8 cellular contexts compared by ENCODE assay signal in the genomic region with DNA sequence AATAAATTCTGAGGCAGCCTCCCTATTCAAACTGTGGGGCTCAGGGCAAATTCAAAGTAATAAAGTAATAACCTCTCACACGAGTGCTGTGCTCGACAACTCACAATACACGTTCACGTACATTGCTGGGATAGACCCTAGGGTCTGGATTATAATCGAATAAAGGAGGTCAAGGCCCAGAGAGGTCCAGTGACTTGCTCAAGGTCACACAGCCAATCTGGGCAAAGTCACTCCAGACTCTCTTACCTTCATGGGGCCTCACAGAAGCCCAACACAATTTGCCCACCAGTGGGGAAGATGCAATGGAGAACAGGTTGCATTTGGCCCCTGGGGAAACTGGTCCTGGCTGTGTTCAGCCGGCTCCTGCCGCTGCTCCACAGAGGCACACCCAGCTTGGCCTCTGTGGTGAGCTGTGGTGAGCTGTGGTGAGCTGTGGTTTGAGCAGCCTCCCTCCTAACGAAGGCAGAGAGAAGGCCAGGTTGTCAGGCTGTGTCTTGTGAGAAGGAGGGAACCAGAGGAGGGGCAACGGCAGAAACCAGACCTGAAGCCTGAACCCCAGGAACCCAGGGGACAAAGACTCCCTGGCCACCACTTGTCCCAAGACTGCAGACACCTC. TPM values are rescaled to one million over a fixed set of nuclear protein-coding genes. Genes with fewer than 3 reads are reported as not detected.
A peak's percentile ranks its signal among the peaks of the same experiment; 100 is the strongest.
DNase-seq lines count a peak whose midpoint lies in the region; ATAC-seq, FAIRE-seq and TF ChIP-seq lines count a peak whose summit lies in the region.

No MANE protein-coding gene starts in this region.

- peak overlapping the region; percentile 82 for H2AFZ ChIP-seq in IMR-90 (replicated peaks; ENCODE audit: low read length, poor library complexity)

- H2BK15ac ChIP-seq in IMR-90 (ENCODE audit: low read depth, low read length), result peak overlapping the region; percentile 69

- H3K56ac ChIP-seq in IMR-90 (ENCODE audit: extremely low read depth, insufficient read depth, low read length), result peak overlapping the region; percentile 42; the same call in 1 of the 2 replicates

- H2AK9ac ChIP-seq in IMR-90 (replicated peaks; ENCODE audit: low read depth, low read length, poor library complexity), result peak overlapping the region; percentile 80

- H3K27ac ChIP-seq in IMR-90 (ENCODE audit: insufficient read depth, low read length), result peak overlapping the region; percentile 34
- H3K27ac ChIP-seq in right cardiac atrium (ENCODE audit: low read length), result no peak overlapping the region

- no peak overlapping the region for H3K4me3 ChIP-seq in IMR-90 (ENCODE audit: insufficient read depth, low read depth, low read length)
- H3K4me3 ChIP-seq in right cardiac atrium (ENCODE audit: low read length), result no peak overlapping the region

- peak overlapping the region; percentile 93 for H2BK5ac ChIP-seq in IMR-90 (ENCODE audit: low read depth, low read length, poor library complexity, severe bottlenecking)

- peak overlapping the region; percentile 67 for H4K91ac ChIP-seq in IMR-90 (ENCODE audit: insufficient read depth, low read depth, low read length)

- H3K27me3 Mint-ChIP-seq in immature natural killer cell (ENCODE audit: low read depth in 3 of 3) (peaks cover 29 to 30% (median 30%) of the 10 kb centered on the region in 3 donors), progenitor cell of endocrine pancreas (peaks cover 10% of the 10 kb centered on the region)

- H3K36me3 ChIP-seq in IMR-90 (ENCODE audit: control insufficient read depth, insufficient read depth, low read length), result no peaks in the 10 kb centered on the region

- peak overlapping the region; percentile 94 for H2BK120ac ChIP-seq in IMR-90 (ENCODE audit: low read depth, low read length)

- peaks cover 38% of the 10 kb centered on the region for H3K4me1 ChIP-seq in IMR-90 (ENCODE audit: control insufficient read depth, insufficient read depth, low read length)
- H3K4me1 ChIP-seq in right cardiac atrium (ENCODE audit: control insufficient read depth, insufficient read depth, low read length), result peaks cover 7% of the 10 kb centered on the region

- no peak overlapping the region for H3K4me2 ChIP-seq in IMR-90 (ENCODE audit: low read depth, low read length)

- POLR2A ChIA-PET in IMR-90 (lab: Charles Lee; ENCODE audit: unreplicated experiment), result interaction anchor here (0.6 kb wide), 2 partner anchors 11 to 15 kb away, joined by 3 read pairs; no protein-coding TSS in a partner anchor

- peak overlapping the region; percentile 95 for H4K5ac ChIP-seq in IMR-90 (ENCODE audit: low read depth, low read length)

- H3K4me3 Mint-ChIP-seq in immature natural killer cell (peak overlapping the region; percentile 66 to 90 (median 72)), progenitor cell of endocrine pancreas (ENCODE audit: low read depth) (no peak overlapping the region)

- dilution Hi-C loops in IMR-90 (cut with HindIII; ENCODE audit: low sequenced_read_pairs, unreplicated experiment), result no loop called here

- H3K9me1 ChIP-seq in IMR-90 (ENCODE audit: insufficient read depth, low read length), result peaks cover 42% of the 10 kb centered on the region

- in situ Hi-C loops in IMR-90 (cut with MboI; ENCODE audit: low sequenced_read_pairs), result no loop called here

- TF ChIP-seq CTCF in IMR-90 (conservative IDR thresholded peaks at IDR 0.05; ENCODE audit: low read depth, low read length) (no peak), progenitor cell of endocrine pancreas (IDR thresholded peaks at IDR 0.05; ENCODE audit: unreplicated experiment) (no peak)

- H3K27me3 ChIP-seq in IMR-90 (ENCODE audit: control insufficient read depth, insufficient read depth, low read length) (no peaks in the 10 kb centered on the region), right cardiac atrium (ENCODE audit: control insufficient read depth, insufficient read depth) (no peaks in the 10 kb centered on the region)

- peak overlapping the region; percentile 93; the same call in 1 of the 2 replicates for H3K23ac ChIP-seq in IMR-90 (ENCODE audit: low read depth, low read length)

- FAIRE-seq in urothelium cell line (lab: Jason Lieb, UNC), result no peak

- no peaks in the 10 kb centered on the region for H3K9me3 Mint-ChIP-seq in immature natural killer cell
- no peaks in the 10 kb centered on the region for H3K9me3 Mint-ChIP-seq in progenitor cell of endocrine pancreas (ENCODE audit: low read depth)

- H4K8ac ChIP-seq in IMR-90 (ENCODE audit: low read depth in 2 of 2, low read length in 2 of 2), result peak overlapping the region; percentile 28 to 86

- H3K14ac ChIP-seq in IMR-90 (replicated peaks; ENCODE audit: low read depth, low read length), result peak overlapping the region; percentile 91

- WGBS in IMR-90 (ENCODE audit: extremely low coverage in 2 of 2, insufficient read length in 1 of 2), 2 experiments, result 100% methylated on average over 3 of the region's 9 CpGs; no CpG with 5 or more reads in 1 of the 2 experiments
- WGBS in right cardiac atrium, result 89% methylated on average over 9 of the region's 9 CpGs

- TF ChIP-seq POLR2A in IMR-90 (IDR thresholded peaks at IDR 0.05; ENCODE audit: low read depth, low read length), result no peak

- CTCF ChIA-PET in IMR-90 (lab: Yijun Ruan, JAX), result interaction anchor here (0.6 to 1.7 kb wide), 2 partner anchors 13 to 54 kb away, joined by 3 to 4 read pairs; no protein-coding TSS in a partner anchor

- H3K79me1 ChIP-seq in IMR-90 (ENCODE audit: low read depth in 1 of 2, low read length in 2 of 2), result peaks cover 0 to 35% of the 10 kb centered on the region in 2 experiments; a peak in 3 of 4 replicates

- H3K18ac ChIP-seq in IMR-90 (ENCODE audit: low read depth, low read length), result peak overlapping the region; percentile 26

- no TSS peak for BruUV-seq in IMR-90 (replicated peaks; lab: Mats Ljungman, UMichigan)

- H3K9me3 ChIP-seq in IMR-90 (ENCODE audit: control insufficient read depth, insufficient read depth, low read length), result no peaks in the 10 kb centered on the region
- H3K9me3 ChIP-seq in right cardiac atrium (ENCODE audit: control insufficient read depth, low read length), result no peaks in the 10 kb centered on the region

- H2BK20ac ChIP-seq in IMR-90 (ENCODE audit: low read depth, low read length), result peak overlapping the region; percentile 92

- ATAC-seq in GM18861 (IDR thresholded peaks at IDR 0.05; ENCODE audit: unreplicated experiment), result peak; percentile 25
- no peak for ATAC-seq in IMR-90 (ENCODE audit: low read depth)
- no peak for ATAC-seq in right cardiac atrium
- no peak for ATAC-seq in GM19395 (IDR thresholded peaks at IDR 0.05; ENCODE audit: unreplicated experiment)

- H2AK5ac ChIP-seq in IMR-90 (ENCODE audit: low read depth, low read length), result peak overlapping the region; percentile 97

- intact Hi-C loops in IMR-90 (cut with micrococcal nuclease) (no loop called here), right cardiac atrium (cut with DNase I) (no loop called here)

- no peaks in the 10 kb centered on the region for H4K20me1 ChIP-seq in IMR-90 (ENCODE audit: insufficient read depth, low read length)

- H3K4ac ChIP-seq in IMR-90 (ENCODE audit: low read depth, low read length), result peak overlapping the region; percentile 92

- no peak for TF ChIP-seq RAD21 in IMR-90 (IDR thresholded peaks at IDR 0.05; ENCODE audit: low read length)

- no peak overlapping the region for H3K9ac ChIP-seq in IMR-90 (ENCODE audit: low read depth, low read length)

- H3K27ac Mint-ChIP-seq in immature natural killer cell (peak overlapping the region; percentile 85 to 97 (median 92)), progenitor cell of endocrine pancreas (no peak overlapping the region)

- DNase-seq in IMR-90, result peak; percentile 36
- DNase-seq in activated CD8-positive, alpha-beta memory T cell treated with anti-CD3 and anti-CD28 coated beads for 24 hours, result peak; percentile 83
- peak; percentile 87 to 90 (median 89) for DNase-seq in immature natural killer cell
- peak; percentile 62 for DNase-seq in urothelium cell line (ENCODE audit: low spot score)
- DNase-seq in progenitor cell of endocrine pancreas (ENCODE audit: low spot score, unreplicated experiment), result no peak
- DNase-seq in right cardiac atrium, result no peak

- peaks cover 73 to 83% of the 10 kb centered on the region in 2 donors for H3K4me1 Mint-ChIP-seq in immature natural killer cell
- peaks cover 2% of the 10 kb centered on the region for H3K4me1 Mint-ChIP-seq in progenitor cell of endocrine pancreas (ENCODE audit: low read depth)

- H3K36me3 Mint-ChIP-seq in immature natural killer cell (no peaks in the 10 kb centered on the region), progenitor cell of endocrine pancreas (ENCODE audit: insufficient read depth) (no peaks in the 10 kb centered on the region)

TF ChIP-seq in IMR-90, 13 proteins besides CTCF, POLR2A, EP300 and RAD21 (continues in another document):
- TF ChIP-seq MAZ (IDR thresholded peaks at IDR 0.05; ENCODE audit: borderline replicate concordance, low read depth, low read length), result no peak
- TF ChIP-seq FOS (IDR thresholded peaks at IDR 0.05; ENCODE audit: low read depth, low read length), result no peak
- TF ChIP-seq, protein P1, sequence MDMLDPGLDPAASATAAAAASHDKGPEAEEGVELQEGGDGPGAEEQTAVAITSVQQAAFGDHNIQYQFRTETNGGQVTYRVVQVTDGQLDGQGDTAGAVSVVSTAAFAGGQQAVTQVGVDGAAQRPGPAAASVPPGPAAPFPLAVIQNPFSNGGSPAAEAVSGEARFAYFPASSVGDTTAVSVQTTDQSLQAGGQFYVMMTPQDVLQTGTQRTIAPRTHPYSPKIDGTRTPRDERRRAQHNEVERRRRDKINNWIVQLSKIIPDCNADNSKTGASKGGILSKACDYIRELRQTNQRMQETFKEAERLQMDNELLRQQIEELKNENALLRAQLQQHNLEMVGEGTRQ (IDR thresholded peaks at IDR 0.05; ENCODE audit: low read depth, low read length), result no peak
- TF ChIP-seq CEBPB (IDR thresholded peaks at IDR 0.05; ENCODE audit: low read depth, low read length), result no peak
- TF ChIP-seq RCOR1 (IDR thresholded peaks at IDR 0.05; ENCODE audit: insufficient replicate concordance, low read length), result no peak
- no peak for TF ChIP-seq NFE2L2 (IDR thresholded peaks at IDR 0.05; ENCODE audit: low read depth, low read length)

RNA-seq across cellular contexts. Expression of a gene that starts 35.1 kb away (rescaled TPM):
- total RNA-seq in IMR-90 (2012; rRNA removed), result 7.2 and 8.1 TPM in 2 replicates
- polyA plus RNA-seq in IMR-90 (2012; rRNA removed), result 17.6 and 18.7 TPM in 2 replicates
- polyA plus RNA-seq in IMR-90 (2012; cell fraction: cytosol; rRNA removed), result 12.3 and 18.8 TPM in 2 replicates
- 22.8 and 32.1 TPM in 2 replicates for polyA plus RNA-seq in IMR-90 (2012; cell fraction: nucleus; rRNA removed; ENCODE audit: low replicate concordance)
- polyA plus RNA-seq in immature natural killer cell, result 10 to 100 TPM in 1 of 3 donors, 1 to 10 TPM in 2; 6.3 to 26.4 (median 6.6) TPM
- 4.5 and 5.6 TPM in 2 replicates for total RNA-seq in progenitor cell of endocrine pancreas
- 1 to 10 TPM in 3 of 4 donors, under 1 TPM in 1; 0.50 to 1.6 (median 1.4) TPM for total RNA-seq in right cardiac atrium
- polyA plus RNA-seq in right cardiac atrium, result 0.86 TPM

RNA-seq across cellular contexts. Expression of a gene that starts 58.7 kb away (rescaled TPM):
- 2.0 and 2.2 TPM in 2 replicates for total RNA-seq in IMR-90 (2012; rRNA removed)
- polyA plus RNA-seq in IMR-90 (2012; rRNA removed), result 4.2 and 4.6 TPM in 2 replicates
- polyA plus RNA-seq in IMR-90 (2012; cell fraction: cytosol; rRNA removed), result 4.5 and 5.0 TPM in 2 replicates
- 4.4 and 7.7 TPM in 2 replicates for polyA plus RNA-seq in IMR-90 (2012; cell fraction: nucleus; rRNA removed; ENCODE audit: low replicate concordance)
- polyA plus RNA-seq in immature natural killer cell, result 1 to 10 TPM in 1 of 3 donors, under 1 TPM in 1, not detected in 1; 0.50 to 1.1 TPM
- 4.6 and 5.0 TPM in 2 replicates for total RNA-seq in progenitor cell of endocrine pancreas
- 10 to 100 TPM in 3 of 4 donors, 1 to 10 TPM in 1; 6.5 to 15.9 (median 13.2) TPM for total RNA-seq in right cardiac atrium
- 15.7 TPM for polyA plus RNA-seq in right cardiac atrium

Comparison
In these comparisons a context has a peak if more than half of its experiments do, and no peak if none do; other contexts are left out.
1. DNase-seq: peak in IMR-90 (single experiment), activated CD8-positive, alpha-beta memory T cell treated with anti-CD3 and anti-CD28 coated beads for 24 hours (single experiment), immature natural killer cell (3 of 3) and urothelium cell line (single experiment); none in progenitor cell of endocrine pancreas (single experiment) and right cardiac atrium (0 of 3).